In genomic region chr10:97384156-97384555, GRCh38 we compare ENCODE assay signal across 28 cellular contexts.
"Had no signal": no experiment of that assay in that cellular context is flagged by ENCODE, and none has a peak within 500 bp of the region (broad histone marks: within the 10 kb centered on the region; RNA-seq: fewer than 3 reads in every experiment).

No MANE protein-coding gene starts in this region.

- H3K27me3 ChIP-seq: neural progenitor cell, pancreas, spleen, stomach, thyroid gland, tibial nerve, upper lobe of left lung, vagina had no signal

- H3K27ac ChIP-seq: neural progenitor cell, pancreas, psoas muscle, skin epidermis, spleen, stomach, thoracic aorta, thyroid gland, tibial nerve, upper lobe of left lung, vagina had no signal

- H3K4me1 Mint-ChIP-seq: nephron; neural progenitor cell; stimulated activated naive B cell treated with anti-CD40 and anti-IgM and Interleukin-4, amounts not matched to agents 10 μg/mL and 1 μg/mL and 100 μg/mL, for 72 hours had no signal

- DNase-seq: naive thymus-derived CD8-positive, alpha-beta T cell; nucleus accumbens; psoas muscle; right cardiac atrium; stimulated activated CD4-positive, alpha-beta T cell treated with anti-CD3 and anti-CD28 coated beads, Interleukin-12 subunit alpha, Interleukin-12 subunit beta, amount 100 ng/mL, for 4 hours; stimulated activated CD4-positive, alpha-beta T cell treated with anti-CD3 and anti-CD28 coated beads, Interleukin-1b, Interleukin-23, amount 100 ng/mL, for 48 hours; stimulated activated CD4-positive, alpha-beta T cell treated with anti-CD3 and anti-CD28 coated beads, Interleukin-4, amount 100 ng/mL, for 1 hour; stimulated activated CD4-positive, alpha-beta T cell treated with anti-CD3 and anti-CD28 coated beads, Interleukin-4, amount 100 ng/mL, for 4 hours; stimulated activated CD8-positive, alpha-beta memory T cell treated with anti-CD3 and anti-CD28 coated beads, Interleukin-4, amount 100 ng/mL, for 48 hours; stimulated activated naive B cell treated with anti-CD40 and anti-IgM and Interleukin-4, amounts not matched to agents 10 μg/mL and 1 μg/mL and 100 μg/mL, for 72 hours; stimulated activated naive CD4-positive, alpha-beta T cell treated with Interleukin-2 at 50 U/mL for 16 hours; stomach; thyroid gland; trophoblast cell; upper lobe of left lung had no signal

- H3K4me3 ChIP-seq: neural progenitor cell, pancreas, psoas muscle, skin epidermis, smooth muscle cell, spleen, stomach, thoracic aorta, thyroid gland, tibial nerve, upper lobe of left lung, vagina had no signal

- FAIRE-seq: pancreas, urothelium cell line had no signal

- H3K9ac ChIP-seq: neural progenitor cell had no signal

- H3K36me3 ChIP-seq: neural progenitor cell had no signal

- H3K27ac Mint-ChIP-seq: naive thymus-derived CD8-positive, alpha-beta T cell; nephron; neural progenitor cell; progenitor cell of endocrine pancreas; stimulated activated naive B cell treated with anti-CD40 and anti-IgM and Interleukin-4, amounts not matched to agents 10 μg/mL and 1 μg/mL and 100 μg/mL, for 72 hours; stimulated activated naive CD8-positive, alpha-beta T cell treated with anti-CD3 and anti-CD28 coated beads, Interleukin-15, Interleukin-2, amounts not matched to agents 100 ng/mL and 50 ng/mL, for 24 hours had no signal

- H3K4me2 ChIP-seq: neural progenitor cell, smooth muscle cell had no signal

- H3K4me1 ChIP-seq: neural progenitor cell, pancreas, psoas muscle, thyroid gland, tibial nerve, upper lobe of left lung, vagina had no signal

- H3K9me3 Mint-ChIP-seq: naive thymus-derived CD8-positive, alpha-beta T cell; nephron; neural progenitor cell; stimulated activated naive B cell treated with anti-CD40 and anti-IgM and Interleukin-4, amounts not matched to agents 10 μg/mL and 1 μg/mL and 100 μg/mL, for 72 hours; stimulated activated naive CD8-positive, alpha-beta T cell treated with anti-CD3 and anti-CD28 coated beads, Interleukin-15, Interleukin-2, amounts not matched to agents 100 ng/mL and 50 ng/mL, for 24 hours had no signal

- H3K4me3 Mint-ChIP-seq: naive thymus-derived CD8-positive, alpha-beta T cell; nephron; stimulated activated naive B cell treated with anti-CD40 and anti-IgM and Interleukin-4, amounts not matched to agents 10 μg/mL and 1 μg/mL and 100 μg/mL, for 72 hours; stimulated activated naive CD8-positive, alpha-beta T cell treated with anti-CD3 and anti-CD28 coated beads, Interleukin-15, Interleukin-2, amounts not matched to agents 100 ng/mL and 50 ng/mL, for 24 hours had no signal

- H2AFZ ChIP-seq: neural progenitor cell had no signal

- H3K9me3 ChIP-seq: pancreas, psoas muscle, spleen, stomach, thoracic aorta, thyroid gland, tibial nerve, upper lobe of left lung, vagina had no signal

- H3K27me3 Mint-ChIP-seq: naive thymus-derived CD8-positive, alpha-beta T cell; progenitor cell of endocrine pancreas; stimulated activated naive B cell treated with anti-CD40 and anti-IgM and Interleukin-4, amounts not matched to agents 10 μg/mL and 1 μg/mL and 100 μg/mL, for 72 hours; stimulated activated naive CD8-positive, alpha-beta T cell treated with anti-CD3 and anti-CD28 coated beads, Interleukin-15, Interleukin-2, amounts not matched to agents 100 ng/mL and 50 ng/mL, for 24 hours had no signal

- ATAC-seq: naive thymus-derived CD8-positive, alpha-beta T cell; pancreas; right cardiac atrium; sciatic nerve; stimulated activated naive B cell treated with anti-CD40 and anti-IgM and Interleukin-4, amounts not matched to agents 10 μg/mL and 1 μg/mL and 100 μg/mL, for 72 hours had no signal
